ENCODE assay signal across 8 cellular contexts in genomic region chr2:16650287-16651249, GRCh38. TPM values are rescaled to one million over a fixed set of nuclear protein-coding genes. Genes with fewer than 3 reads are reported as not detected.
DNase-seq lines count a peak whose midpoint lies in the region; ATAC-seq and TF ChIP-seq lines count a peak whose summit lies in the region.

No MANE protein-coding gene starts in this region.

- POLR2A ChIA-PET in WTC11 (lab: Charles Lee) = no interaction called here

- TF ChIP-seq CTCF in foreskin keratinocyte (conservative IDR thresholded peaks at IDR 0.05) (no peak), retinal pigment epithelial cell (conservative IDR thresholded peaks at IDR 0.05; ENCODE audit: low read depth, low read length) (no peak), WTC11 (IDR thresholded peaks at IDR 0.05) (no peak)

- H3K27ac ChIP-seq in foreskin keratinocyte = no peak overlapping the region

- peak; percentile 68 for ATAC-seq in SK-N-SH treated with all-trans-retinoic acid at 6 μM for 48 hours
- ATAC-seq in foreskin keratinocyte = peak; percentile 78
- ATAC-seq in GM19035 (IDR thresholded peaks at IDR 0.05; ENCODE audit: unreplicated experiment) = no peak
- ATAC-seq in GM18861 (IDR thresholded peaks at IDR 0.05; ENCODE audit: unreplicated experiment) = no peak
- no peak for ATAC-seq in WTC11

- DNase-seq in Daoy (ENCODE audit: low read depth) (peak; percentile 53), foreskin keratinocyte (peak; percentile 10 to 33), retinal pigment epithelial cell (ENCODE audit: low read depth) (no peak), NCI-H748 treated with DMSO at 0.1 percent for 48 hours (lab: John Stamatoyannopoulos, UW) (no peak), WTC11 (ENCODE audit: low spot score) (no peak)

- H3K27me3 Mint-ChIP-seq in WTC11 (ENCODE audit: low read depth) = no peaks in the 10 kb centered on the region

- peaks cover 5% of the 10 kb centered on the region for H3K27me3 ChIP-seq in foreskin keratinocyte

- H3K4me3 ChIP-seq in retinal pigment epithelial cell (ENCODE audit: low read length) = peak overlapping the region; percentile 42

- peaks cover 42% of the 10 kb centered on the region for H3K4me1 Mint-ChIP-seq in WTC11

- H3K4me1 ChIP-seq in foreskin keratinocyte = peaks cover 12% of the 10 kb centered on the region

- no peaks in the 10 kb centered on the region for H3K9me3 Mint-ChIP-seq in WTC11

- CTCF ChIA-PET in WTC11 (lab: Charles Lee) = no interaction called here

- H3K36me3 Mint-ChIP-seq in WTC11 = no peaks in the 10 kb centered on the region

- no peak overlapping the region for H3K27ac Mint-ChIP-seq in WTC11

- no peak overlapping the region for H3K4me3 Mint-ChIP-seq in WTC11

TF ChIP-seq in SK-N-SH treated with all-trans-retinoic acid at 6 μM for 48 hours, 23 proteins besides CTCF, POLR2A, EP300 and RAD21:
- no peak for TF ChIP-seq TOX (CRISPR knock-in tag; IDR thresholded peaks at IDR 0.05; ENCODE audit: borderline replicate concordance)
- TF ChIP-seq, protein P1, sequence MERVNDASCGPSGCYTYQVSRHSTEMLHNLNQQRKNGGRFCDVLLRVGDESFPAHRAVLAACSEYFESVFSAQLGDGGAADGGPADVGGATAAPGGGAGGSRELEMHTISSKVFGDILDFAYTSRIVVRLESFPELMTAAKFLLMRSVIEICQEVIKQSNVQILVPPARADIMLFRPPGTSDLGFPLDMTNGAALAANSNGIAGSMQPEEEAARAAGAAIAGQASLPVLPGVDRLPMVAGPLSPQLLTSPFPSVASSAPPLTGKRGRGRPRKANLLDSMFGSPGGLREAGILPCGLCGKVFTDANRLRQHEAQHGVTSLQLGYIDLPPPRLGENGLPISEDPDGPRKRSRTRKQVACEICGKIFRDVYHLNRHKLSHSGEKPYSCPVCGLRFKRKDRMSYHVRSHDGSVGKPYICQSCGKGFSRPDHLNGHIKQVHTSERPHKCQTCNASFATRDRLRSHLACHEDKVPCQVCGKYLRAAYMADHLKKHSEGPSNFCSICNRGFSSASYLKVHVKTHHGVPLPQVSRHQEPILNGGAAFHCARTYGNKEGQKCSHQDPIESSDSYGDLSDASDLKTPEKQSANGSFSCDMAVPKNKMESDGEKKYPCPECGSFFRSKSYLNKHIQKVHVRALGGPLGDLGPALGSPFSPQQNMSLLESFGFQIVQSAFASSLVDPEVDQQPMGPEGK (CRISPR knock-in tag; IDR thresholded peaks at IDR 0.05; ENCODE audit: borderline replicate concordance) = no peak
- TF ChIP-seq ISL1 (CRISPR knock-in tag; IDR thresholded peaks at IDR 0.05) = 0 out of 2 replicates have a peak, but pooled peaks have one; percentile 32
- no peak for TF ChIP-seq ZFP30 (CRISPR knock-in tag; IDR thresholded peaks at IDR 0.05)

TF ChIP-seq in WTC11, 78 proteins besides CTCF, POLR2A, EP300 and RAD21:
- TF ChIP-seq TP53 (CRISPR knock-in tag; IDR thresholded peaks at IDR 0.05) (no peak), SOX15 (CRISPR knock-in tag; IDR thresholded peaks at IDR 0.05) (no peak), CREM (CRISPR knock-in tag; IDR thresholded peaks at IDR 0.05) (no peak)
- TF ChIP-seq, protein P2, sequence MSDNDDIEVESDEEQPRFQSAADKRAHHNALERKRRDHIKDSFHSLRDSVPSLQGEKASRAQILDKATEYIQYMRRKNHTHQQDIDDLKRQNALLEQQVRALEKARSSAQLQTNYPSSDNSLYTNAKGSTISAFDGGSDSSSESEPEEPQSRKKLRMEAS (CRISPR knock-in tag; IDR thresholded peaks at IDR 0.05) = no peak

RNA-seq across cellular contexts. Expression of gene CYRIA, which starts 15.1 kb away (rescaled TPM):
- 0.48 and 0.80 TPM in 2 replicates for total RNA-seq in Daoy (2014; rRNA removed; shearing (Covaris generic))
- total RNA-seq in foreskin keratinocyte = 0.10 and 0.14 TPM in 2 replicates
- polyA plus RNA-seq in foreskin keratinocyte = 0.04 and 0.22 TPM in 2 replicates
- 6.2 to 8.3 TPM (median 7.1 TPM) in 3 replicates for total RNA-seq in WTC11 (2021)

Comparison
In these comparisons a context has a peak if more than half of its experiments do, and no peak if none do; other contexts are left out.
1. DNase-seq: peak in Daoy (single experiment) and foreskin keratinocyte (2 of 2); none in retinal pigment epithelial cell (single experiment), NCI-H748 treated with DMSO at 0.1 percent for 48 hours (single experiment) and WTC11 (single experiment).
2. ATAC-seq: peak in SK-N-SH treated with all-trans-retinoic acid at 6 μM for 48 hours (single experiment) and foreskin keratinocyte (single experiment); none in GM19035 (single experiment), GM18861 (single experiment) and WTC11 (single experiment).